Comparison of ENCODE assay signal across 1 cellular context in the genomic region with DNA sequence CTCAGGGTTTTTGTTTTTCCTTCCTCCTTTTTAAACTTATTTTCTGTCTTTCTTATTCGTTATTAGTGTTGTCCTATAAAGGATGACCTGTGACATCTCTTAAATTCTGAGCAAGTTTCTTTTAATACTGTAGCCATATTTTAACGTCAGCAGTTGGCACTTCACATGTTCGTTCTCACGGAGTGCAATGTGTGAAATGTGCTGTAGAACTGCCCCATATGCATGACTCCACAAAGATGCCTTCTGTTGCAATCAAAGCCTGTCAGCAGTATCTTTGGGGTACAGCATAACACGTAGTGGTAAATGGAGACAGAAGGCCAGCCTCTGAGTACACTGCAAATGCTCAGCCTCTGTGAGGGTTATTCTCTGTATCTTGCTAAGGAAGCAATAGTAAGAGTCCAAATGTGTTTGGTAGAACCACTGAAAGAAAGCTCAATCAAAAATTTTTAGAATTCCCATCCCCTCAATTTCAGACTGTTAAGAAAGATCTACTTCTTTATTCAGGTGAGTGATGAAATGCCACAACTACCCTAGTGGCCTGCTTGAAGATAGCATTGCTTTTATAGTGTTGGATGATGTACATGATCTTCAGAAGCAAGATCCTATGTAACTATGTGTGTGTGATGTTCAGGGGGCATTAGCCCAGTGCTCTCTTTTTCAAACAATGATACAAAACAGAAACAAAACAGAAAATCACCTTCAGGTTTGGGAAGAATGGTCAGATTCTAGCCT.
TF ChIP-seq lines count a peak whose summit lies in the region.

No MANE protein-coding gene starts in this region.

TF ChIP-seq in HepG2, 621 proteins besides CTCF, POLR2A, EP300 and RAD21 (continued from another document):
- TF ChIP-seq, protein P1, sequence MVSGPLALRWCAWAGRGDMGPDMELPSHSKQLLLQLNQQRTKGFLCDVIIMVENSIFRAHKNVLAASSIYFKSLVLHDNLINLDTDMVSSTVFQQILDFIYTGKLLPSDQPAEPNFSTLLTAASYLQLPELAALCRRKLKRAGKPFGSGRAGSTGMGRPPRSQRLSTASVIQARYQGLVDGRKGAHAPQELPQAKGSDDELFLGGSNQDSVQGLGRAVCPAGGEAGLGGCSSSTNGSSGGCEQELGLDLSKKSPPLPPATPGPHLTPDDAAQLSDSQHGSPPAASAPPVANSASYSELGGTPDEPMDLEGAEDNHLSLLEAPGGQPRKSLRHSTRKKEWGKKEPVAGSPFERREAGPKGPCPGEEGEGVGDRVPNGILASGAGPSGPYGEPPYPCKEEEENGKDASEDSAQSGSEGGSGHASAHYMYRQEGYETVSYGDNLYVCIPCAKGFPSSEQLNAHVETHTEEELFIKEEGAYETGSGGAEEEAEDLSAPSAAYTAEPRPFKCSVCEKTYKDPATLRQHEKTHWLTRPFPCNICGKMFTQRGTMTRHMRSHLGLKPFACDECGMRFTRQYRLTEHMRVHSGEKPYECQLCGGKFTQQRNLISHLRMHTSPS (CRISPR knock-in tag; IDR thresholded peaks at IDR 0.05; ENCODE audit: low read depth) = no peak
- TF ChIP-seq PRPF4 (IDR thresholded peaks at IDR 0.05; ENCODE audit: low read depth, low read length, poor library complexity, severe bottlenecking) = no peak
- TF ChIP-seq ZNF446 (CRISPR knock-in tag; IDR thresholded peaks at IDR 0.05) = no peak
- TF ChIP-seq ZNF790 (CRISPR knock-in tag; IDR thresholded peaks at IDR 0.05; ENCODE audit: borderline replicate concordance) = no peak
- no peak for TF ChIP-seq ADNP (CRISPR knock-in tag; IDR thresholded peaks at IDR 0.05)
- no peak for TF ChIP-seq RXRA (CRISPR knock-in tag; IDR thresholded peaks at IDR 0.05)
